ENCODE assay signal across 11 cellular contexts in the genomic region with DNA sequence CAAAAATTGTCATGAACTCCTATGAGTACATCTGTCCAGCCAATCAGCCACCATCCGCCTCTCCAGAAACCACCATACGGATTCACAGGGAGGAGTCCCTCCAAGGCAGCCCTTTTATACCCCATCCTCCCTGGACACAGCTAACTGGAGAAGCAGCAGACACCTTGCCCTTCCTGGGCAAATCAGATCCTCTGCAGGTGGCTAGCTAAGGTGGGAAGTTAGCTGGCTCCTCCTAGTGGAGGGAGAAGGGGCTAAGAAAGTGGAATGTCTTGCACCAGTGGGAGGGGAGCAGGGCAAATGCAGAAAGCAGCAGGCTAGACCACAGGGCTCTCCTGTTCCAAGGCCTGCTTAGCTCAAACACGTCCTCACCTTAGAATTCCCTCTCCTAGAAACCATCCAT. TPM values are rescaled to one million over a fixed set of nuclear protein-coding genes. Genes with fewer than 3 reads are reported as not detected.
DNase-seq lines count a peak whose midpoint lies in the region; ATAC-seq, FAIRE-seq and TF ChIP-seq lines count a peak whose summit lies in the region.
"Had no signal": no experiment of that assay in that cellular context is flagged by ENCODE, and none has a peak within 500 bp of the region (broad histone marks: within the 10 kb centered on the region; RNA-seq: fewer than 3 reads in every experiment).

No MANE protein-coding gene starts in this region.

- no peaks in the 10 kb centered on the region for H3K36me3 Mint-ChIP-seq in chondrocyte (ENCODE audit: low read depth)
- H3K36me3 Mint-ChIP-seq in CD4-positive, alpha-beta memory T cell, result no peaks in the 10 kb centered on the region
- no peaks in the 10 kb centered on the region for H3K36me3 Mint-ChIP-seq in stimulated activated effector memory CD8-positive, alpha-beta T cell treated with anti-CD3 and anti-CD28 coated beads, Interleukin-12 subunit alpha, Interleukin-12 subunit beta, amount 100 ng/mL, for 72 hours

- no peaks in the 10 kb centered on the region for H3K4me1 Mint-ChIP-seq in chondrocyte (ENCODE audit: low read depth)
- H3K4me1 Mint-ChIP-seq in CD4-positive, alpha-beta memory T cell, result peaks cover 0 to 2% (median 0%) of the 10 kb centered on the region in 4 donors
- peaks cover 11% of the 10 kb centered on the region for H3K4me1 Mint-ChIP-seq in stimulated activated effector memory CD8-positive, alpha-beta T cell treated with anti-CD3 and anti-CD28 coated beads, Interleukin-12 subunit alpha, Interleukin-12 subunit beta, amount 100 ng/mL, for 72 hours

- no peaks in the 10 kb centered on the region for H3K27me3 ChIP-seq in HepG2 (ENCODE audit: control insufficient read depth in 1 of 2, insufficient read depth in 2 of 2, low read length in 2 of 2)
- no peaks in the 10 kb centered on the region for H3K27me3 ChIP-seq in right lobe of liver
- H3K27me3 ChIP-seq in CD4-positive, alpha-beta memory T cell (ENCODE audit: insufficient read depth, low read length), result no peaks in the 10 kb centered on the region

- TF ChIP-seq POLR2A in HepG2 (IDR thresholded peaks at IDR 0.05; ENCODE audit: insufficient read depth in 1 of 2, low read depth in 2 of 2, low read length in 2 of 2) (no peak), right lobe of liver (IDR thresholded peaks at IDR 0.05) (no peak), NB4 (IDR thresholded peaks at IDR 0.05; ENCODE audit: extremely low read depth, insufficient read length) (no peak)

- WGBS in HepG2 (ENCODE audit: low lambda C conversion rate), result 43% methylated on average over 3 of the region's 3 CpGs
- WGBS in right lobe of liver (ENCODE audit: insufficient coverage, low coverage, low lambda C conversion rate, missing lambda C conversion rate), result 38% methylated on average over 3 of the region's 3 CpGs

- TF ChIP-seq RAD21 in HepG2 (CRISPR knock-in tag; IDR thresholded peaks at IDR 0.05), result no peak

- no peak for TF ChIP-seq EP300 in HepG2 (IDR thresholded peaks at IDR 0.05; ENCODE audit: low read depth in 2 of 2, low read length in 2 of 2)
- no peak for TF ChIP-seq EP300 in HepG2 (CRISPR knock-in tag; IDR thresholded peaks at IDR 0.05; ENCODE audit: borderline replicate concordance)

- CTCF ChIA-PET in HepG2 (lab: Yijun Ruan, JAX; ENCODE audit: low intra/inter-chr PET ratio, low total read pairs), result no interaction called here
- CTCF ChIA-PET in CD4-positive, alpha-beta memory T cell (lab: Charles Lee; ENCODE audit: partially characterized antibody), result interaction anchor here (1.0 kb wide), 1 partner anchor 10 kb away, joined by 3 read pairs; no protein-coding TSS in a partner anchor

- H3K27ac Mint-ChIP-seq in chondrocyte (ENCODE audit: unreplicated experiment), result no peak overlapping the region
- H3K27ac Mint-ChIP-seq in CD4-positive, alpha-beta memory T cell, result no peak overlapping the region
- H3K27ac Mint-ChIP-seq in stimulated activated effector memory CD8-positive, alpha-beta T cell treated with anti-CD3 and anti-CD28 coated beads, Interleukin-12 subunit alpha, Interleukin-12 subunit beta, amount 100 ng/mL, for 72 hours, result no peak overlapping the region

- H4K20me1 ChIP-seq in HepG2 (ENCODE audit: insufficient read depth, low read length), result no peaks in the 10 kb centered on the region

- H2AFZ ChIP-seq in HepG2 (ENCODE audit: low read length), result no peak overlapping the region

- BruUV-seq in HepG2 (replicated peaks; lab: Mats Ljungman, UMichigan), result no TSS peak

- ATAC-seq in HepG2 (peak; percentile 55), right lobe of liver (no peak), GM21447 (IDR thresholded peaks at IDR 0.05; ENCODE audit: unreplicated experiment) (no peak)
- ATAC-seq in stimulated activated effector memory CD8-positive, alpha-beta T cell treated with anti-CD3 and anti-CD28 coated beads, Interleukin-12 subunit alpha, Interleukin-12 subunit beta, amount 100 ng/mL, for 72 hours, result no peak
- ATAC-seq: right cardiac atrium had no signal

- H3K36me3 ChIP-seq in HepG2 (replicated peaks in 1 of 2; ENCODE audit: control insufficient read depth in 1 of 2, insufficient read depth in 2 of 2, low read length in 2 of 2) (no peaks in the 10 kb centered on the region), right lobe of liver (no peaks in the 10 kb centered on the region)
- no peaks in the 10 kb centered on the region for H3K36me3 ChIP-seq in CD4-positive, alpha-beta memory T cell (ENCODE audit: insufficient read depth, low read length)

- TF ChIP-seq CTCF in HepG2 (CRISPR knock-in tag; IDR thresholded peaks at IDR 0.05) (peak; percentile 40), right lobe of liver (IDR thresholded peaks at IDR 0.05) (peak in 1 of 4 donors; percentile 6), NB4 (IDR thresholded peaks at IDR 0.05; ENCODE audit: low read depth, low read length) (peak; percentile 24), chondrocyte (IDR thresholded peaks at IDR 0.05) (peak; percentile 30)

- H3K9ac ChIP-seq in HepG2 (ENCODE audit: insufficient read depth, low read depth, low read length), result no peak overlapping the region

- in situ Hi-C loops in HepG2 (cut with HindIII; ENCODE audit: extremely low pct_ligation_motif_present, low pct_unique_long_range_greater_than_20kb), result no loop called here

- no peak overlapping the region for H3K4me3 Mint-ChIP-seq in chondrocyte (ENCODE audit: unreplicated experiment)
- no peak overlapping the region for H3K4me3 Mint-ChIP-seq in CD4-positive, alpha-beta memory T cell
- no peak overlapping the region for H3K4me3 Mint-ChIP-seq in stimulated activated effector memory CD8-positive, alpha-beta T cell treated with anti-CD3 and anti-CD28 coated beads, Interleukin-12 subunit alpha, Interleukin-12 subunit beta, amount 100 ng/mL, for 72 hours

- peaks cover 12% of the 10 kb centered on the region for H3K27me3 Mint-ChIP-seq in chondrocyte (ENCODE audit: low read depth)
- H3K27me3 Mint-ChIP-seq in CD4-positive, alpha-beta memory T cell, result peaks cover 5 to 11% of the 10 kb centered on the region in 2 donors

- no peak overlapping the region for H3K27ac ChIP-seq in HepG2 (ENCODE audit: extremely low read length, insufficient read depth, low read length)
- H3K27ac ChIP-seq in right lobe of liver, result no peak overlapping the region
- H3K27ac ChIP-seq in CD4-positive, alpha-beta memory T cell (ENCODE audit: low read depth, low read length), result no peak overlapping the region

- H3K4me3 ChIP-seq in HepG2 (replicated peaks in 1 of 3; ENCODE audit: insufficient read depth in 1 of 3, low read depth in 2 of 3, low read length in 3 of 3) (no peak overlapping the region), right lobe of liver (no peak overlapping the region), NB4 (ENCODE audit: low read depth, low read length) (no peak overlapping the region)
- H3K4me3 ChIP-seq in CD4-positive, alpha-beta memory T cell (ENCODE audit: low read length in 2 of 2), result no peak overlapping the region
- H3K4me3 ChIP-seq: lung had no signal

- H3K4me2 ChIP-seq in HepG2 (ENCODE audit: low read depth, low read length), result no peak overlapping the region

- intact Hi-C loops in HepG2 (cut with micrococcal nuclease; ENCODE audit: unreplicated experiment), result no loop called here
- intact Hi-C loops in right lobe of liver (cut with DNase I), result no loop called here
- intact Hi-C loops in CD4-positive, alpha-beta memory T cell (cut with micrococcal nuclease), result no loop called here

- no peaks in the 10 kb centered on the region for H3K79me2 ChIP-seq in HepG2 (ENCODE audit: insufficient read depth, low read length)

- H3K4me1 ChIP-seq in HepG2 (ENCODE audit: insufficient read depth, low read length), result no peaks in the 10 kb centered on the region
- H3K4me1 ChIP-seq in right lobe of liver, result no peaks in the 10 kb centered on the region
- no peaks in the 10 kb centered on the region for H3K4me1 ChIP-seq in CD4-positive, alpha-beta memory T cell (ENCODE audit: insufficient read depth, low read length)

- H3K9me3 Mint-ChIP-seq in chondrocyte (ENCODE audit: low read depth), result no peaks in the 10 kb centered on the region
- H3K9me3 Mint-ChIP-seq in CD4-positive, alpha-beta memory T cell, result peaks cover 0 to 2% (median 0%) of the 10 kb centered on the region in 8 donors
- no peaks in the 10 kb centered on the region for H3K9me3 Mint-ChIP-seq in stimulated activated effector memory CD8-positive, alpha-beta T cell treated with anti-CD3 and anti-CD28 coated beads, Interleukin-12 subunit alpha, Interleukin-12 subunit beta, amount 100 ng/mL, for 72 hours

- POLR2A ChIA-PET in HepG2 (lab: Yijun Ruan, JAX), result no interaction called here
- POLR2A ChIA-PET in CD4-positive, alpha-beta memory T cell (lab: Charles Lee; ENCODE audit: partially characterized antibody), result no interaction called here

- H3K9me3 ChIP-seq in HepG2 (ENCODE audit: low read length), result no peaks in the 10 kb centered on the region
- H3K9me3 ChIP-seq in right lobe of liver, result no peaks in the 10 kb centered on the region
- H3K9me3 ChIP-seq in CD4-positive, alpha-beta memory T cell (ENCODE audit: control insufficient read depth in 1 of 2, low read length in 2 of 2), result no peaks in the 10 kb centered on the region

- no peak for FAIRE-seq in HepG2 (lab: Jason Lieb, UNC)

- DNase-seq in HepG2 (ENCODE audit: low spot score) (no peak), right lobe of liver (no peak), NB4 (ENCODE audit: low read depth) (peak; percentile 19), chondrocyte (ENCODE audit: low spot score) (no peak), NCI-H1436 treated with DMSO at 0.1 percent for 48 hours (lab: John Stamatoyannopoulos, UW) (no peak)
- no peak for DNase-seq in CD4-positive, alpha-beta memory T cell
- no peak for DNase-seq in stimulated activated effector memory CD8-positive, alpha-beta T cell treated with anti-CD3 and anti-CD28 coated beads, Interleukin-12 subunit alpha, Interleukin-12 subunit beta, amount 100 ng/mL, for 72 hours (ENCODE audit: low spot score in 2 of 2)
- DNase-seq: NCI-H2081, right cardiac atrium had no signal

RNA-seq across cellular contexts. Expression of a gene that starts 46.2 kb away (rescaled TPM):
- total RNA-seq in HepG2 (2016; rRNA removed; fragmentation: Illumina TruSeq; extraction: Trizol), result 51.1 and 59.2 TPM in 2 replicates
- total RNA-seq in HepG2 (2016; cell fraction: cytosol; rRNA removed; fragmentation: Illumina TruSeq; extraction: Trizol; ENCODE audit: low read depth), result 32.8 and 38.5 TPM in 2 replicates
- 50.1 and 62.4 TPM in 2 replicates for total RNA-seq in HepG2 (2016; cell fraction: insoluble cytoplasmic fraction; rRNA removed; fragmentation: Illumina TruSeq; extraction: Trizol)
- total RNA-seq in HepG2 (2016; cell fraction: membrane; rRNA removed; fragmentation: Illumina TruSeq; extraction: Trizol), result 42.1 and 44.3 TPM in 2 replicates
- 23.6 and 24.1 TPM in 2 replicates for total RNA-seq in HepG2 (2016; cell fraction: nucleus; rRNA removed; fragmentation: Illumina TruSeq; extraction: Trizol)
- polyA plus RNA-seq in HepG2 (2011; rRNA removed), result 39.5 and 49.5 TPM in 2 replicates
- 40.4 and 43.1 TPM in 2 replicates for polyA plus RNA-seq in HepG2 (2011; cell fraction: cytosol; rRNA removed)
- polyA plus RNA-seq in HepG2 (2011; cell fraction: nucleus; rRNA removed), result 14.5 and 15.8 TPM in 2 replicates
- polyA plus RNA-seq in HepG2 (2012), result 31.6 and 34.2 TPM in 2 replicates
- 46.9 and 48.1 TPM in 2 replicates for polyA plus RNA-seq in HepG2 (2016; cell fraction: cytosol; fragmentation: Illumina TruSeq; extraction: Trizol; ENCODE audit: low read depth)
- polyA plus RNA-seq in HepG2 (2016; cell fraction: insoluble cytoplasmic fraction; fragmentation: Illumina TruSeq; extraction: Trizol; ENCODE audit: low read depth), result 62.8 and 64.7 TPM in 2 replicates
- polyA plus RNA-seq in HepG2 (2016; cell fraction: membrane; fragmentation: Illumina TruSeq; extraction: Trizol; ENCODE audit: low read depth), result 40.7 and 41.8 TPM in 2 replicates
- polyA plus RNA-seq in HepG2 (2016; cell fraction: nucleus; fragmentation: Illumina TruSeq; extraction: Trizol; ENCODE audit: insufficient read depth, low read depth), result 26.2 and 27.9 TPM in 2 replicates
- 44.4 and 46.6 TPM in 2 replicates for polyA minus RNA-seq in HepG2 (2011; rRNA and poly(A)+ RNA removed; ENCODE audit: low replicate concordance)
- polyA minus RNA-seq in HepG2 (2011; cell fraction: cytosol; rRNA and poly(A)+ RNA removed), result 20.7 and 21.3 TPM in 2 replicates
- polyA minus RNA-seq in HepG2 (2011; cell fraction: nucleus; rRNA and poly(A)+ RNA removed), result 24.2 and 28.1 TPM in 2 replicates
- 10 to 100 TPM; 23.9 to 39.0 (median 27.5) TPM for total RNA-seq in right lobe of liver
- total RNA-seq in chondrocyte, result 22.6 to 24.6 TPM (median 22.8 TPM) in 3 replicates
- total RNA-seq in CD4-positive, alpha-beta memory T cell, result 10 to 100 TPM; 16.2 to 17.6 TPM
- 100 to 1,000 TPM in 1 of 2 donors, 10 to 100 TPM in 1; 69.6 to 114 TPM for polyA plus RNA-seq in CD4-positive, alpha-beta memory T cell
